In genomic region chr2:27065128-27065527, GRCh38 we compare ENCODE assay signal across 1 cellular context.
TF ChIP-seq lines count a peak whose summit lies in the region.

No MANE protein-coding gene starts in this region.

TF ChIP-seq in HepG2, 621 proteins besides CTCF, POLR2A, EP300 and RAD21:
- TF ChIP-seq, protein P1, sequence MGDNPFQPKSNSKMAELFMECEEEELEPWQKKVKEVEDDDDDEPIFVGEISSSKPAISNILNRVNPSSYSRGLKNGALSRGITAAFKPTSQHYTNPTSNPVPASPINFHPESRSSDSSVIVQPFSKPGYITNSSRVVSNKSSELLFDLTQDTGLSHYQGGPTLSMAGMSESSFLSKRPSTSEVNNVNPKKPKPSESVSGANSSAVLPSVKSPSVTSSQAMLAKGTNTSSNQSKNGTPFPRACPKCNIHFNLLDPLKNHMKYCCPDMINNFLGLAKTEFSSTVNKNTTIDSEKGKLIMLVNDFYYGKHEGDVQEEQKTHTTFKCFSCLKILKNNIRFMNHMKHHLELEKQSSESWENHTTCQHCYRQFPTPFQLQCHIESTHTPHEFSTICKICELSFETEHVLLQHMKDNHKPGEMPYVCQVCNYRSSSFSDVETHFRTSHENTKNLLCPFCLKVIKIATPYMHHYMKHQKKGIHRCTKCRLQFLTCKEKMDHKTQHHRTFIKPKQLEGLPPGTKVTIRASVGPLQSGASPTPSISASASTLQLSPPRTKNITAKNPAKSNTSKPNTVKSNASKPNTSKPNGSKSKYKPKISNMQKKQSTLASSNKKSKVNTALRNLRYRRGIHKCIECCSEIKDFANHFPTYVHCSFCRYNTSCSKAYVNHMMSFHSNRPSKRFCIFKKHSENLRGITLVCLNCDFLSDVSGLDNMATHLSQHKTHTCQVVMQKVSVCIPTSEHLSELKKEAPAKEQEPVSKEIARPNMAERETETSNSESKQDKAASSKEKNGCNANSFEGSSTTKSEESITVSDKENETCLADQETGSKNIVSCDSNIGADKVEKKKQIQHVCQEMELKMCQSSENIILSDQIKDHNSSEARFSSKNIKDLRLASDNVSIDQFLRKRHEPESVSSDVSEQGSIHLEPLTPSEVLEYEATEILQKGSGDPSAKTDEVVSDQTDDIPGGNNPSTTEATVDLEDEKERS (CRISPR knock-in tag; IDR thresholded peaks at IDR 0.05) = no peak
- no peak for TF ChIP-seq RELA (CRISPR knock-in tag; IDR thresholded peaks at IDR 0.05)
- 0 out of 2 replicates have a peak, but pooled peaks have one; percentile 23 for TF ChIP-seq REL (CRISPR knock-in tag; conservative IDR thresholded peaks at IDR 0.05)
- TF ChIP-seq, protein P2, sequence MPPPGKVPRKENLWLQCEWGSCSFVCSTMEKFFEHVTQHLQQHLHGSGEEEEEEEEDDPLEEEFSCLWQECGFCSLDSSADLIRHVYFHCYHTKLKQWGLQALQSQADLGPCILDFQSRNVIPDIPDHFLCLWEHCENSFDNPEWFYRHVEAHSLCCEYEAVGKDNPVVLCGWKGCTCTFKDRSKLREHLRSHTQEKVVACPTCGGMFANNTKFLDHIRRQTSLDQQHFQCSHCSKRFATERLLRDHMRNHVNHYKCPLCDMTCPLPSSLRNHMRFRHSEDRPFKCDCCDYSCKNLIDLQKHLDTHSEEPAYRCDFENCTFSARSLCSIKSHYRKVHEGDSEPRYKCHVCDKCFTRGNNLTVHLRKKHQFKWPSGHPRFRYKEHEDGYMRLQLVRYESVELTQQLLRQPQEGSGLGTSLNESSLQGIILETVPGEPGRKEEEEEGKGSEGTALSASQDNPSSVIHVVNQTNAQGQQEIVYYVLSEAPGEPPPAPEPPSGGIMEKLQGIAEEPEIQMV (CRISPR knock-in tag; IDR thresholded peaks at IDR 0.05; ENCODE audit: low read depth) = no peak
TF ChIP-seq in HepG2: peak in this region for 1.
